In the genomic region with DNA sequence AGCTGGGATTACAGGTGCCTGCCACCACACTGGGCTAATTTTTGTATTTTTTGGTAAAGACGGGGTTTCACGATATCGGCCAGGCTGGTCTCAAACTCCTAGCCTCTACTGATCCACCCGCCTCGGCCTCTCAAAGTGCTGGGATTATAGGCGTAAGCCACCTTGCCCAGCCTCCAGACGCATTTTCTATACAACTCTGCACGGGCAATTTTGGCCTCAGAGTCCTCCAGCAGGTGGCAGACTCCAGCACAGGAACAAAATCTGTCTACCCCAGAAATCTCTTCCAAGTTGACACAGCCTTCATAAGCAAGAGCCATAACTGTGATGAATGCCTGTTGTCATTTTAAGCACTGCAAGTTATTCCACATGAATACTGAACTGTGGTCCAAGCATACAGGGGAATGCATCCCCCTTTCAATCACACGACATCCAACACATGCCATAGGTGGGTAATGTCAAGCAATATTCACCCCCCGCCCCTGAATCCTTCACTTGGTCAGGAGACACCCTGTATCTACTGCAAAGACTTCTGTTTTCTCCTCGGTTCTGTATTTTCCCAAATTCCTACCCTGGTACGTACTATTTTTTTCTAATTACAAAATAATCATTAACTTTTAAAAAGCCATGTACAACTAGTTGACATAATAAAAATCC, we compare ENCODE assay signal across 8 cellular contexts. TPM values are rescaled to one million over a fixed set of nuclear protein-coding genes. Genes with fewer than 3 reads are reported as not detected.
DNase-seq lines count a peak whose midpoint lies in the region; ATAC-seq, FAIRE-seq and TF ChIP-seq lines count a peak whose summit lies in the region.

No MANE protein-coding gene starts in this region.

- 75 to 88% methylated on average over 5 to 7 of the region's 12 CpGs for WGBS in gastroesophageal sphincter (ENCODE audit: low coverage in 1 of 2), 2 donors

- H2AFZ ChIP-seq in PC-9, result no peak overlapping the region

- CTCF ChIA-PET in PC-9 (lab: Charles Lee), result no interaction called here

- H3F3A ChIP-seq in PC-9 (ENCODE audit: insufficient read depth, low read depth), result no peaks in the 10 kb centered on the region

- no peak for TF ChIP-seq EP300 in gastroesophageal sphincter (IDR thresholded peaks at IDR 0.05)

- BruUV-seq in PC-9 (replicated peaks; lab: Mats Ljungman, UMichigan), result TSS peak; percentile 18

- POLR2A ChIA-PET in PC-9 (lab: Charles Lee; ENCODE audit: unreplicated experiment), result no interaction called here

- peak; percentile 72 for ATAC-seq in HG03103 (IDR thresholded peaks at IDR 0.05; ENCODE audit: low read depth, unreplicated experiment)
- no peak for ATAC-seq in lower lobe of right lung
- ATAC-seq in gastroesophageal sphincter, result no peak

- no peaks in the 10 kb centered on the region for H3K79me2 ChIP-seq in PC-9 (ENCODE audit: low read depth)

- peak; percentile 53 for DNase-seq in EH (ENCODE audit: low read depth)
- peak; percentile 34 for DNase-seq in GM19239 (ENCODE audit: insufficient read length, low spot score)
- no peak for DNase-seq in PC-9
- peak; percentile 40 for DNase-seq in astrocyte of the hippocampus (ENCODE audit: low read depth, low spot score)
- DNase-seq in lower lobe of right lung, result no peak
- no peak for DNase-seq in NCI-H128 (lab: John Stamatoyannopoulos, UW; ENCODE audit: unreplicated experiment)

- H3K27me3 ChIP-seq in PC-9 (ENCODE audit: insufficient read depth, low read depth), result no peaks in the 10 kb centered on the region
- H3K27me3 ChIP-seq in lower lobe of right lung (ENCODE audit: low read depth), result no peaks in the 10 kb centered on the region
- H3K27me3 ChIP-seq in gastroesophageal sphincter, result no peaks in the 10 kb centered on the region

- intact Hi-C loops in PC-9 (cut with micrococcal nuclease; ENCODE audit: unreplicated experiment) (loop anchor here (5.0 to 10.0 kb wide), 2 partner anchors 53 to 261 kb away; partner anchors contain the start of gene ALDH7A1), lower lobe of right lung (cut with DNase I) (no loop called here)

- no peaks in the 10 kb centered on the region for H4K20me1 ChIP-seq in PC-9 (ENCODE audit: insufficient read depth)

- H3K9me2 ChIP-seq in PC-9 (ENCODE audit: insufficient read depth), result no peaks in the 10 kb centered on the region

- no peak for TF ChIP-seq POLR2A in gastroesophageal sphincter (IDR thresholded peaks at IDR 0.05)

- peak; percentile 80 for FAIRE-seq in GM19239 (lab: Jason Lieb, UNC)

- H3K27ac ChIP-seq in PC-9 (no peak overlapping the region), lower lobe of right lung (no peak overlapping the region), gastroesophageal sphincter (no peak overlapping the region)

- H3K4me2 ChIP-seq in PC-9, result no peak overlapping the region

- H3K36me3 ChIP-seq in PC-9 (ENCODE audit: low read depth) (0 out of 2 replicates have a peak, but pooled peaks cover 3% of the 10 kb centered on the region), lower lobe of right lung (peaks cover 31% of the 10 kb centered on the region), gastroesophageal sphincter (peaks cover 0 to 53% of the 10 kb centered on the region in 2 donors)

- H3K4me3 ChIP-seq in PC-9 (no peak overlapping the region), lower lobe of right lung (no peak overlapping the region), gastroesophageal sphincter (no peak overlapping the region)

- H3K4me1 ChIP-seq in PC-9 (replicated peaks; ENCODE audit: insufficient read depth) (no peaks in the 10 kb centered on the region), lower lobe of right lung (peaks cover 3% of the 10 kb centered on the region), gastroesophageal sphincter (peaks cover 0 to 3% (median 0%) of the 10 kb centered on the region in 3 donors)

- H3K9me3 ChIP-seq in PC-9 (ENCODE audit: insufficient read depth, low read depth), result no peaks in the 10 kb centered on the region
- H3K9me3 ChIP-seq in lower lobe of right lung, result no peaks in the 10 kb centered on the region
- H3K9me3 ChIP-seq in gastroesophageal sphincter, result no peaks in the 10 kb centered on the region

- peak; percentile 54 for TF ChIP-seq CTCF in PC-9 (conservative IDR thresholded peaks at IDR 0.05)
- peak; percentile 35 for TF ChIP-seq CTCF in lower lobe of right lung (IDR thresholded peaks at IDR 0.05)
- TF ChIP-seq CTCF in gastroesophageal sphincter (IDR thresholded peaks at IDR 0.05), result peak in 2 of 4 experiments; percentile 27 to 52

RNA-seq across cellular contexts. Expression of gene ALDH7A1, which starts 50.8 kb away (rescaled TPM):
- total RNA-seq in PC-9 (2021) (109 and 111 TPM in 2 replicates), lower lobe of right lung (23.7 TPM), gastroesophageal sphincter (10 to 100 TPM; 13.6 to 23.4 (median 18.6) TPM)

RNA-seq across cellular contexts. Expression of gene PHAX, which starts 56.5 kb away (rescaled TPM):
- 21.5 and 30.6 TPM in 2 replicates for total RNA-seq in PC-9 (2021)
- total RNA-seq in lower lobe of right lung, result 25.1 TPM
- 10 to 100 TPM; 57.3 to 83.4 (median 68.2) TPM for total RNA-seq in gastroesophageal sphincter

Comparison
In these comparisons a context has a peak if more than half of its experiments do, and no peak if none do; other contexts are left out.
1. DNase-seq: peak in EH (single experiment), GM19239 (single experiment) and astrocyte of the hippocampus (single experiment); none in PC-9 (0 of 2), lower lobe of right lung (single experiment) and NCI-H128 (single experiment).